19 cellular contexts compared by ENCODE assay signal in genomic region chr6:138688580-138688979, GRCh38.
DNase-seq lines count a peak whose midpoint lies in the region; ATAC-seq and TF ChIP-seq lines count a peak whose summit lies in the region.
"Had no signal": no experiment of that assay in that cellular context is flagged by ENCODE, and none has a peak within 500 bp of the region (broad histone marks: within the 10 kb centered on the region; RNA-seq: fewer than 3 reads in every experiment).

No MANE protein-coding gene starts in this region.

- BruUV-seq in MCF 10A (replicated peaks; lab: Mats Ljungman, UMichigan), result no TSS peak
- no TSS peak for BruUV-seq in mammary epithelial cell (replicated peaks; lab: Mats Ljungman, UMichigan)

- H4K20me1 ChIP-seq in mammary epithelial cell (ENCODE audit: insufficient read depth, low read length), result no peaks in the 10 kb centered on the region

- no peak for ATAC-seq in right lobe of liver
- ATAC-seq in HG02798 (IDR thresholded peaks at IDR 0.05; ENCODE audit: poor library complexity, unreplicated experiment), result no peak
- ATAC-seq in GM19455 (IDR thresholded peaks at IDR 0.05; ENCODE audit: unreplicated experiment), result no peak

- H3K79me2 ChIP-seq in mammary epithelial cell (ENCODE audit: insufficient read depth, low read length), result peaks cover 91% of the 10 kb centered on the region

- in situ Hi-C loops in mammary epithelial cell (cut with MboI; ENCODE audit: low sequenced_read_pairs in 2 of 2), result no loop called here

- no peak overlapping the region for H3K9ac ChIP-seq in mammary epithelial cell (ENCODE audit: insufficient read depth, low read length)

- no peak overlapping the region for H3K4me3 Mint-ChIP-seq in MCF 10A (ENCODE audit: unreplicated experiment)
- H3K4me3 Mint-ChIP-seq in type B pancreatic cell, result peak overlapping the region; percentile 23
- no peak overlapping the region for H3K4me3 Mint-ChIP-seq in osteocyte (ENCODE audit: unreplicated experiment)
- H3K4me3 Mint-ChIP-seq: CD4-positive, alpha-beta memory T cell had no signal

- H3K27me3 Mint-ChIP-seq in MCF 10A (ENCODE audit: insufficient read depth, unreplicated experiment), result no peaks in the 10 kb centered on the region
- H3K27me3 Mint-ChIP-seq in type B pancreatic cell, result peaks cover 7% of the 10 kb centered on the region
- H3K27me3 Mint-ChIP-seq in osteocyte (ENCODE audit: unreplicated experiment), result no peaks in the 10 kb centered on the region

- no peaks in the 10 kb centered on the region for H3K27me3 ChIP-seq in mammary epithelial cell (ENCODE audit: insufficient read depth, low read length)
- H3K27me3 ChIP-seq in esophagus squamous epithelium, result no peaks in the 10 kb centered on the region
- H3K27me3 ChIP-seq in right lobe of liver, result no peaks in the 10 kb centered on the region

- H3K4me1 ChIP-seq in mammary epithelial cell (ENCODE audit: insufficient read depth, low read length) (peaks cover 33% of the 10 kb centered on the region), esophagus squamous epithelium (peaks cover 13 to 71% (median 20%) of the 10 kb centered on the region in 3 donors), right lobe of liver (peaks cover 0 to 15% (median 5%) of the 10 kb centered on the region in 4 donors)

- no peaks in the 10 kb centered on the region for H3K9me3 Mint-ChIP-seq in MCF 10A (ENCODE audit: unreplicated experiment)
- no peaks in the 10 kb centered on the region for H3K9me3 Mint-ChIP-seq in type B pancreatic cell
- H3K9me3 Mint-ChIP-seq in osteocyte (ENCODE audit: unreplicated experiment), result no peaks in the 10 kb centered on the region
- H3K9me3 Mint-ChIP-seq: CD4-positive, alpha-beta memory T cell had no signal

- TF ChIP-seq POLR2A in esophagus squamous epithelium (IDR thresholded peaks at IDR 0.05), result no peak
- TF ChIP-seq POLR2A in right lobe of liver (IDR thresholded peaks at IDR 0.05), result no peak

- H3K4me2 ChIP-seq in mammary epithelial cell (ENCODE audit: insufficient read depth, low read depth, low read length), result no peak overlapping the region

- dilution Hi-C loops in mammary epithelial cell (cut with HindIII; ENCODE audit: low sequenced_read_pairs), result no loop called here

- CTCF ChIA-PET in MCF 10A (lab: Yijun Ruan, JAX) (interaction anchor here (0.6 to 1.5 kb wide), 3 partner anchors 15 to 340 kb away, joined by 3 to 4 read pairs (median 3); no protein-coding TSS in a partner anchor), mammary epithelial cell (lab: Charles Lee; ENCODE audit: low non-redundant PET) (no interaction called here)

- H3K27ac ChIP-seq in mammary epithelial cell (ENCODE audit: insufficient read depth, low read depth, low read length) (no peak overlapping the region), esophagus squamous epithelium (peak overlapping the region in 3 of 4 donors; percentile 85 to 96 (median 96)), right lobe of liver (peak overlapping the region in 2 of 3 donors; percentile 32 to 47)
- H3K27ac ChIP-seq: 22Rv1 had no signal

- TF ChIP-seq CTCF in MCF 10A (IDR thresholded peaks at IDR 0.05; ENCODE audit: unreplicated experiment) (no peak), mammary epithelial cell (conservative IDR thresholded peaks at IDR 0.05 in 1 of 2, IDR thresholded peaks at IDR 0.05 in 1 of 2; ENCODE audit: extremely low read depth in 1 of 2, insufficient read depth in 1 of 2, low read depth in 1 of 2, low read length in 2 of 2) (no peak), esophagus squamous epithelium (IDR thresholded peaks at IDR 0.05) (no peak), right lobe of liver (IDR thresholded peaks at IDR 0.05) (no peak), type B pancreatic cell (conservative IDR thresholded peaks at IDR 0.05) (no peak), osteocyte (IDR thresholded peaks at IDR 0.05) (no peak)

- no peak overlapping the region for H2AFZ ChIP-seq in mammary epithelial cell (ENCODE audit: low read depth, low read length)

- H3K36me3 ChIP-seq in mammary epithelial cell (ENCODE audit: insufficient read depth, low read length), result no peaks in the 10 kb centered on the region
- no peaks in the 10 kb centered on the region for H3K36me3 ChIP-seq in esophagus squamous epithelium
- no peaks in the 10 kb centered on the region for H3K36me3 ChIP-seq in right lobe of liver

- POLR2A ChIA-PET in MCF 10A (lab: Yijun Ruan, JAX), result interaction anchor here (1.0 to 1.4 kb wide), 3 partner anchors 10 to 39 kb away, joined by 3 to 4 read pairs (median 4); no protein-coding TSS in a partner anchor

- H3K36me3 Mint-ChIP-seq in MCF 10A (ENCODE audit: insufficient read depth, unreplicated experiment), result no peaks in the 10 kb centered on the region
- peaks cover 2% of the 10 kb centered on the region for H3K36me3 Mint-ChIP-seq in type B pancreatic cell
- no peaks in the 10 kb centered on the region for H3K36me3 Mint-ChIP-seq in osteocyte (ENCODE audit: unreplicated experiment)

- WGBS in mammary epithelial cell (ENCODE audit: low coverage, missing lambda C conversion rate), result 97% methylated on average over 3 of the region's 4 CpGs
- WGBS in esophagus squamous epithelium, 2 donors, result 82 to 87% methylated on average over 4 of the region's 4 CpGs
- WGBS in right lobe of liver (ENCODE audit: insufficient coverage, low coverage, low lambda C conversion rate, missing lambda C conversion rate), result 39% methylated on average over 4 of the region's 4 CpGs

- H3K4me3 ChIP-seq in mammary epithelial cell (replicated peaks in 1 of 3; ENCODE audit: insufficient read depth in 1 of 3, low read depth in 2 of 3, low read length in 3 of 3), result no peak overlapping the region
- no peak overlapping the region for H3K4me3 ChIP-seq in esophagus squamous epithelium
- H3K4me3 ChIP-seq in right lobe of liver, result peak overlapping the region in 1 of 3 donors; percentile 11

- intact Hi-C loops in MCF 10A (cut with micrococcal nuclease) (no loop called here), mammary epithelial cell (cut with micrococcal nuclease) (no loop called here), esophagus squamous epithelium (cut with DNase I) (no loop called here), right lobe of liver (cut with DNase I) (no loop called here)

- H3K4me1 Mint-ChIP-seq in MCF 10A (ENCODE audit: insufficient read depth, unreplicated experiment) (peaks cover 11% of the 10 kb centered on the region), type B pancreatic cell (ENCODE audit: unreplicated experiment) (no peaks in the 10 kb centered on the region), osteocyte (ENCODE audit: unreplicated experiment) (peaks cover 14% of the 10 kb centered on the region)

- H3K9me3 ChIP-seq in mammary epithelial cell (replicated peaks; ENCODE audit: insufficient read depth, low read length), result no peaks in the 10 kb centered on the region
- no peaks in the 10 kb centered on the region for H3K9me3 ChIP-seq in esophagus squamous epithelium
- no peaks in the 10 kb centered on the region for H3K9me3 ChIP-seq in right lobe of liver

- peak overlapping the region; percentile 87 for H3K27ac Mint-ChIP-seq in MCF 10A (ENCODE audit: low read depth, unreplicated experiment)
- peak overlapping the region; percentile 52 for H3K27ac Mint-ChIP-seq in type B pancreatic cell
- H3K27ac Mint-ChIP-seq in osteocyte (ENCODE audit: unreplicated experiment), result no peak overlapping the region
- H3K27ac Mint-ChIP-seq: CD4-positive, alpha-beta memory T cell had no signal

- DNase-seq in MCF 10A (ENCODE audit: unreplicated experiment) (no peak), mammary epithelial cell (no peak), esophagus squamous epithelium (lab: John Stamatoyannopoulos, UW) (no peak), right lobe of liver (no peak), type B pancreatic cell (ENCODE audit: extremely low spot score, unreplicated experiment) (no peak), osteocyte (ENCODE audit: extremely low spot score, unreplicated experiment) (no peak)
- DNase-seq: C1 segment of cervical spinal cord; Calu3; CD4-positive, alpha-beta memory T cell; COR-L47; DMS53; DMS79 treated with DMSO at 0.1 percent for 48 hours; GF-D8; GOT3; H7; HCEC 1CT had no signal
